22 cellular contexts compared by ENCODE assay signal in genomic region chr1:230796626-230797025, GRCh38. TPM values are rescaled to one million over a fixed set of nuclear protein-coding genes. Genes with fewer than 3 reads are reported as not detected.
DNase-seq lines count a peak whose midpoint lies in the region; ATAC-seq and TF ChIP-seq lines count a peak whose summit lies in the region.
"Had no signal": no experiment of that assay in that cellular context is flagged by ENCODE, and none has a peak within 500 bp of the region (broad histone marks: within the 10 kb centered on the region; RNA-seq: fewer than 3 reads in every experiment).

No MANE protein-coding gene starts in this region.

- intact Hi-C loops in left ventricle myocardium superior (cut with micrococcal nuclease) (no loop called here), A673 (cut with micrococcal nuclease; ENCODE audit: unreplicated experiment) (loop anchor here (5.0 kb wide), 1 partner anchor 806 kb away; no protein-coding TSS in a partner anchor)

- H3K9me3 ChIP-seq in right atrium auricular region = no peaks in the 10 kb centered on the region
- H3K9me3 ChIP-seq in endodermal cell (ENCODE audit: control insufficient read depth, low read length) = no peaks in the 10 kb centered on the region
- H3K9me3 ChIP-seq in A673 (ENCODE audit: low read depth, low read length, poor library complexity, severe bottlenecking) = no peaks in the 10 kb centered on the region
- H3K9me3 ChIP-seq: HAP-1 had no signal

- H3K9me3 Mint-ChIP-seq in endodermal cell = no peaks in the 10 kb centered on the region
- H3K9me3 Mint-ChIP-seq in osteocyte (ENCODE audit: unreplicated experiment) = no peaks in the 10 kb centered on the region
- H3K9me3 Mint-ChIP-seq: CD4-positive, alpha-beta memory T cell; HFFc6 had no signal

- H3K36me3 Mint-ChIP-seq in endodermal cell (ENCODE audit: low read depth) = no peaks in the 10 kb centered on the region
- no peaks in the 10 kb centered on the region for H3K36me3 Mint-ChIP-seq in osteocyte (ENCODE audit: unreplicated experiment)
- H3K36me3 Mint-ChIP-seq: CD4-positive, alpha-beta memory T cell had no signal

- no peak overlapping the region for H3K9ac ChIP-seq in endodermal cell (ENCODE audit: extremely low read depth, low read length, poor library complexity, severe bottlenecking)

- 85% methylated on average over 1 of the region's 2 CpGs; no CpG with 5 or more reads in 1 of the 2 experiments for WGBS in endodermal cell (ENCODE audit: insufficient coverage in 1 of 2, insufficient read length in 1 of 2), 2 experiments

- POLR2A ChIA-PET in A673 (lab: Charles Lee; ENCODE audit: low non-redundant PET) = no interaction called here

- no peaks in the 10 kb centered on the region for H3K4me1 ChIP-seq in right atrium auricular region
- peaks cover 4% of the 10 kb centered on the region for H3K4me1 ChIP-seq in endodermal cell (ENCODE audit: control insufficient read depth, insufficient read depth, low read length)
- H3K4me1 ChIP-seq in A673 (ENCODE audit: insufficient read depth, low read length, poor library complexity, severe bottlenecking) = no peaks in the 10 kb centered on the region
- H3K4me1 ChIP-seq: HAP-1 had no signal

- ATAC-seq in left ventricle myocardium superior = no peak
- ATAC-seq in GM18519 (IDR thresholded peaks at IDR 0.05; ENCODE audit: low FRiP score, unreplicated experiment) = no peak

- CTCF ChIA-PET in A673 (lab: Charles Lee) = no interaction called here

- H3K4me3 Mint-ChIP-seq in endodermal cell (no peak overlapping the region), osteocyte (ENCODE audit: unreplicated experiment) (no peak overlapping the region)
- H3K4me3 Mint-ChIP-seq: CD4-positive, alpha-beta memory T cell; HFFc6 had no signal

- TF ChIP-seq CTCF in right atrium auricular region (IDR thresholded peaks at IDR 0.05) (no peak), endodermal cell (conservative IDR thresholded peaks at IDR 0.05) (no peak), osteocyte (IDR thresholded peaks at IDR 0.05) (no peak), A673 (conservative IDR thresholded peaks at IDR 0.05; ENCODE audit: low read depth, low read length) (no peak)

- no peaks in the 10 kb centered on the region for H3K27me3 ChIP-seq in right atrium auricular region
- no peaks in the 10 kb centered on the region for H3K27me3 ChIP-seq in endodermal cell (ENCODE audit: control insufficient read depth, insufficient read depth, low read length, poor library complexity, severe bottlenecking)
- H3K27me3 ChIP-seq in A673 (replicated peaks; ENCODE audit: insufficient read depth, low read depth, low read length, poor library complexity) = no peaks in the 10 kb centered on the region

- BruUV-seq in A673 (replicated peaks; lab: Mats Ljungman, UMichigan) = no TSS peak

- H3K4me3 ChIP-seq in right atrium auricular region (no peak overlapping the region), endodermal cell (ENCODE audit: low read length) (no peak overlapping the region), A673 (ENCODE audit: low read depth, low read length, poor library complexity, severe bottlenecking) (no peak overlapping the region)
- H3K4me3 ChIP-seq: HAP-1 had no signal

- H3K4me1 Mint-ChIP-seq in endodermal cell = no peaks in the 10 kb centered on the region
- H3K4me1 Mint-ChIP-seq in osteocyte (ENCODE audit: unreplicated experiment) = peaks cover 34% of the 10 kb centered on the region
- H3K4me1 Mint-ChIP-seq: CD4-positive, alpha-beta memory T cell had no signal

- H3K27me3 Mint-ChIP-seq in endodermal cell (ENCODE audit: insufficient read depth) (peaks cover 42% of the 10 kb centered on the region), osteocyte (ENCODE audit: unreplicated experiment) (no peaks in the 10 kb centered on the region)

- DNase-seq in right atrium auricular region (ENCODE audit: low spot score) = peak; percentile 4
- DNase-seq in left ventricle myocardium superior = no peak
- peak; percentile 7 for DNase-seq in endodermal cell
- peak; percentile 36 for DNase-seq in osteocyte (ENCODE audit: extremely low spot score, unreplicated experiment)
- DNase-seq in A673 (ENCODE audit: low spot score) = no peak
- DNase-seq in DMS53 treated with DMSO at 0.1 percent for 48 hours (lab: John Stamatoyannopoulos, UW; ENCODE audit: unreplicated experiment) = no peak
- DNase-seq in NCI-H2171 treated with DMSO at 0.1 percent for 48 hours (lab: John Stamatoyannopoulos, UW) = no peak
- DNase-seq: ACHN; C1 segment of cervical spinal cord; Calu3; CD4-positive, alpha-beta memory T cell; COR-L47; DMS153; DMS79; EL; GDM1; GOT3; HFFc6 had no signal

- H3K36me3 ChIP-seq in right atrium auricular region (no peaks in the 10 kb centered on the region), endodermal cell (ENCODE audit: control insufficient read depth, insufficient read depth, low read length) (no peaks in the 10 kb centered on the region), A673 (ENCODE audit: insufficient read depth, low read length, poor library complexity, severe bottlenecking) (no peaks in the 10 kb centered on the region)
- H3K36me3 ChIP-seq: HAP-1 had no signal

- no peak overlapping the region for H3K27ac Mint-ChIP-seq in endodermal cell
- H3K27ac Mint-ChIP-seq in osteocyte (ENCODE audit: unreplicated experiment) = no peak overlapping the region
- H3K27ac Mint-ChIP-seq: CD4-positive, alpha-beta memory T cell; HFFc6 had no signal

- no peak overlapping the region for H3K27ac ChIP-seq in right atrium auricular region
- no peak overlapping the region for H3K27ac ChIP-seq in endodermal cell (ENCODE audit: low read depth, low read length)
- H3K27ac ChIP-seq in A673 (ENCODE audit: low read depth, low read length, poor library complexity, severe bottlenecking) = no peak overlapping the region
- H3K27ac ChIP-seq: 22Rv1 had no signal

RNA-seq across cellular contexts. Expression of gene CAPN9, which starts 49.4 kb away (rescaled TPM):
- total RNA-seq in right atrium auricular region (not detected), left ventricle myocardium superior (0.32 TPM), endodermal cell (1 to 10 TPM; 1.1 TPM), osteocyte (not detected in 2 replicates), A673 (2021) (not detected in 2 replicates)
- 0.93 TPM for polyA plus RNA-seq in endodermal cell (2013, experiment 1 of 2)
- polyA plus RNA-seq in endodermal cell (2013, experiment 2 of 2) = 0.33 TPM
- total RNA-seq: Calu3; CD4-positive, alpha-beta memory T cell; HFFc6 had no signal
- polyA plus RNA-seq: BJ had no signal

Comparison
In these comparisons a context has a peak if more than half of its experiments do, and no peak if none do; other contexts are left out.
1. DNase-seq: peak in right atrium auricular region (single experiment), endodermal cell (single experiment) and osteocyte (single experiment); none in left ventricle myocardium superior (single experiment), A673 (single experiment), DMS53 treated with DMSO at 0.1 percent for 48 hours (single experiment) and NCI-H2171 treated with DMSO at 0.1 percent for 48 hours (single experiment).